1 cellular context compared by ENCODE assay signal in the genomic region with DNA sequence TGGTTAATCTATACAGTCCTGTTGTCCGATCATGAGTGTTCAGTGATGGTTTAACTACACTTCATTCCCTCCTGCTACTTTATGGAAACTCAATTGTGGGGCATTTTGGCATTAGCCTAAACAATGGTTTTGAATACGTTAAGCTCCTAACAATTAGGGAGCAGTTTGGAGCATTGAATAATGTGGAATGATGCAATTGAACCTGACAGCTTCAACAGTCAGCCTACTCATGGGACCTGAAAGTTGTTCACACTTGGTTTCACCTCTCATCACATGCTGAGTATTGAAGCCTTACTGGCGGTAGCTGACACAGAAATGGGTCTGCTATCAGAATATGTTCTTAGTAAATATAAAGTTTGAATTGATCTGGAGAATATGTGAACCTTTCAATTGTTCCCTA.
A peak's percentile ranks its signal among the peaks of the same experiment; 100 is the strongest.
TF ChIP-seq lines count a peak whose summit lies in the region.

No MANE protein-coding gene starts in this region.

TF ChIP-seq in HEK293, 187 proteins besides CTCF, POLR2A, EP300 and RAD21 (continued from another document):
- TF ChIP-seq, protein P1, sequence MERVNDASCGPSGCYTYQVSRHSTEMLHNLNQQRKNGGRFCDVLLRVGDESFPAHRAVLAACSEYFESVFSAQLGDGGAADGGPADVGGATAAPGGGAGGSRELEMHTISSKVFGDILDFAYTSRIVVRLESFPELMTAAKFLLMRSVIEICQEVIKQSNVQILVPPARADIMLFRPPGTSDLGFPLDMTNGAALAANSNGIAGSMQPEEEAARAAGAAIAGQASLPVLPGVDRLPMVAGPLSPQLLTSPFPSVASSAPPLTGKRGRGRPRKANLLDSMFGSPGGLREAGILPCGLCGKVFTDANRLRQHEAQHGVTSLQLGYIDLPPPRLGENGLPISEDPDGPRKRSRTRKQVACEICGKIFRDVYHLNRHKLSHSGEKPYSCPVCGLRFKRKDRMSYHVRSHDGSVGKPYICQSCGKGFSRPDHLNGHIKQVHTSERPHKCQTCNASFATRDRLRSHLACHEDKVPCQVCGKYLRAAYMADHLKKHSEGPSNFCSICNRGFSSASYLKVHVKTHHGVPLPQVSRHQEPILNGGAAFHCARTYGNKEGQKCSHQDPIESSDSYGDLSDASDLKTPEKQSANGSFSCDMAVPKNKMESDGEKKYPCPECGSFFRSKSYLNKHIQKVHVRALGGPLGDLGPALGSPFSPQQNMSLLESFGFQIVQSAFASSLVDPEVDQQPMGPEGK (tag by site-specific recombination; IDR thresholded peaks at IDR 0.05), result peak; percentile 23; the same call in 1 of the 2 replicates
- TF ChIP-seq ZNF157 (tag by site-specific recombination; IDR thresholded peaks at IDR 0.05) (no peak), HOXA7 (CRISPR knock-in tag; IDR thresholded peaks at IDR 0.05; ENCODE audit: borderline replicate concordance) (no peak)
- TF ChIP-seq, protein P2, sequence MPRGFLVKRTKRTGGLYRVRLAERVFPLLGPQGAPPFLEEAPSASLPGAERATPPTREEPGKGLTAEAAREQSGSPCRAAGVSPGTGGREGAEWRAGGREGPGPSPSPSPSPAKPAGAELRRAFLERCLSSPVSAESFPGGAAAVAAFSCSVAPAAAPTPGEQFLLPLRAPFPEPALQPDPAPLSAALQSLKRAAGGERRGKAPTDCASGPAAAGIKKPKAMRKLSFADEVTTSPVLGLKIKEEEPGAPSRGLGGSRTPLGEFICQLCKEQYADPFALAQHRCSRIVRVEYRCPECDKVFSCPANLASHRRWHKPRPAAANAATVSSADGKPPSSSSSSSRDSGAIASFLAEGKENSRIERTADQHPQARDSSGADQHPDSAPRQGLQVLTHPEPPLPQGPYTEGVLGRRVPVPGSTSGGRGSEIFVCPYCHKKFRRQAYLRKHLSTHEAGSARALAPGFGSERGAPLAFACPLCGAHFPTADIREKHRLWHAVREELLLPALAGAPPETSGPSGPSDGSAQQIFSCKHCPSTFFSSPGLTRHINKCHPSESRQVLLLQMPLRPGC (tag by site-specific recombination; IDR thresholded peaks at IDR 0.05), result no peak
- TF ChIP-seq, protein P3, sequence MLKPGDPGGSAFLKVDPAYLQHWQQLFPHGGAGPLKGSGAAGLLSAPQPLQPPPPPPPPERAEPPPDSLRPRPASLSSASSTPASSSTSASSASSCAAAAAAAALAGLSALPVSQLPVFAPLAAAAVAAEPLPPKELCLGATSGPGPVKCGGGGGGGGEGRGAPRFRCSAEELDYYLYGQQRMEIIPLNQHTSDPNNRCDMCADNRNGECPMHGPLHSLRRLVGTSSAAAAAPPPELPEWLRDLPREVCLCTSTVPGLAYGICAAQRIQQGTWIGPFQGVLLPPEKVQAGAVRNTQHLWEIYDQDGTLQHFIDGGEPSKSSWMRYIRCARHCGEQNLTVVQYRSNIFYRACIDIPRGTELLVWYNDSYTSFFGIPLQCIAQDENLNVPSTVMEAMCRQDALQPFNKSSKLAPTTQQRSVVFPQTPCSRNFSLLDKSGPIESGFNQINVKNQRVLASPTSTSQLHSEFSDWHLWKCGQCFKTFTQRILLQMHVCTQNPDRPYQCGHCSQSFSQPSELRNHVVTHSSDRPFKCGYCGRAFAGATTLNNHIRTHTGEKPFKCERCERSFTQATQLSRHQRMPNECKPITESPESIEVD (tag by site-specific recombination; IDR thresholded peaks at IDR 0.05), result peak; percentile 21; the same call in 1 of the 2 replicates
- TF ChIP-seq, protein P4, sequence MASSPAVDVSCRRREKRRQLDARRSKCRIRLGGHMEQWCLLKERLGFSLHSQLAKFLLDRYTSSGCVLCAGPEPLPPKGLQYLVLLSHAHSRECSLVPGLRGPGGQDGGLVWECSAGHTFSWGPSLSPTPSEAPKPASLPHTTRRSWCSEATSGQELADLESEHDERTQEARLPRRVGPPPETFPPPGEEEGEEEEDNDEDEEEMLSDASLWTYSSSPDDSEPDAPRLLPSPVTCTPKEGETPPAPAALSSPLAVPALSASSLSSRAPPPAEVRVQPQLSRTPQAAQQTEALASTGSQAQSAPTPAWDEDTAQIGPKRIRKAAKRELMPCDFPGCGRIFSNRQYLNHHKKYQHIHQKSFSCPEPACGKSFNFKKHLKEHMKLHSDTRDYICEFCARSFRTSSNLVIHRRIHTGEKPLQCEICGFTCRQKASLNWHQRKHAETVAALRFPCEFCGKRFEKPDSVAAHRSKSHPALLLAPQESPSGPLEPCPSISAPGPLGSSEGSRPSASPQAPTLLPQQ (tag by site-specific recombination; IDR thresholded peaks at IDR 0.05), result peak; percentile 36; the same call in 1 of the 2 replicates
